In the genomic region with DNA sequence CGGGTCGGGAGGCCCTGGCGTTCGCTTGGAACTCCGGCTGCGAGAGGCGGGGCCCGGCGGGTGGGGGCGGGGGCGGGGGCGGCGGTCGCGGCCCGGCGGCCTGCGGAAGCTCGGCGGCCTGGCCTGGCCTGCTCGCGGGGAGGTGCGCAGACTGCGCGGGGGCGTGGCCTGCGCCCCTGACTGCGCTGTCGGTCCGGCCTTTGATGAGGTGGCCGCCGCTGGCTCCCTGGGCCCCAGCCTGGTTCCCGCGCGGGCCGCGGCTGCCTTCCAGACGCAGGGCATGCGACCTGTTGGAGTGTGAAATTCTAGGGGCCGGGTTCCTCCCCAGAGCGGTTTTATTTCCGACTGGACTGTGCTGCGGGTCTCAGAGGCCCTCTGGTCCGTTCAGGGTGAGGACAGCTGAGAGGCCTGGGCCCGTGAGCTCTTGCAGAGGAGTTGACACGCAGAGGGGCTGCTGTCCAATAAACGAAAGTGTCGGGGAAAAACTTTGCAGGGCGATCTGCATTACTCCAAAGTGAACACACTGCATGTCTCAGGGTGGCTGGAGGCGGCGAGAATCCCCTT, we compare ENCODE assay signal across 8 cellular contexts. TPM values are rescaled to one million over a fixed set of nuclear protein-coding genes. Genes with fewer than 3 reads are reported as not detected.
DNase-seq lines count a peak whose midpoint lies in the region; ATAC-seq and TF ChIP-seq lines count a peak whose summit lies in the region.

No MANE protein-coding gene starts in this region.

- 0 to 2% (median 1%) methylated on average over 6 to 51 of the region's 51 CpGs for WGBS in adrenal gland, 4 donors
- WGBS in heart right ventricle, 2 donors: 0 to 1% methylated on average over 51 of the region's 51 CpGs

- no peaks in the 10 kb centered on the region for H3K9me3 ChIP-seq in adrenal gland (replicated peaks in 1 of 3)
- H3K9me3 ChIP-seq in heart right ventricle: no peaks in the 10 kb centered on the region

- in situ Hi-C loops in G401 (cut with HindIII; ENCODE audit: low sequenced_read_pairs): no loop called here

- H3K27me3 ChIP-seq in adrenal gland (no peaks in the 10 kb centered on the region), heart right ventricle (no peaks in the 10 kb centered on the region)

- TF ChIP-seq CTCF in adrenal gland (IDR thresholded peaks at IDR 0.05) (peak in 1 of 6 experiments; percentile 15), heart right ventricle (IDR thresholded peaks at IDR 0.05) (no peak)

- intact Hi-C loops in adrenal gland (cut with DNase I): no loop called here
- intact Hi-C loops in heart right ventricle (cut with DNase I): loop anchor here in 5 of 10 donors (1.0 to 10.0 kb wide), 6 partner anchors 20 to 156 kb away; a partner anchor contains a TSS
- intact Hi-C loops in posterior vena cava (cut with DNase I): no loop called here

- H3K4me1 ChIP-seq in adrenal gland (replicated peaks in 1 of 2) (peaks cover 13 to 33% of the 10 kb centered on the region in 2 donors), heart right ventricle (peaks cover 10 to 48% (median 36%) of the 10 kb centered on the region in 9 donors)

- peak overlapping the region; percentile 81 for H3K4me3 ChIP-seq in Jurkat, Clone E6-1 (ENCODE audit: low read length)
- peak overlapping the region; percentile 48 to 96 (median 84) for H3K4me3 ChIP-seq in adrenal gland
- H3K4me3 ChIP-seq in heart right ventricle: peak overlapping the region; percentile 74 to 100 (median 99)

- H3K36me3 ChIP-seq in adrenal gland (replicated peaks in 1 of 2) (peaks cover 0 to 11% of the 10 kb centered on the region in 2 donors), heart right ventricle (peaks cover 0 to 20% (median 9%) of the 10 kb centered on the region in 9 donors)

- DNase-seq in G401 (ENCODE audit: low spot score) (peak; percentile 54), SKM-1 treated with dmso at 0.1 percent for 144 hours (lab: John Stamatoyannopoulos, UW; ENCODE audit: unreplicated experiment) (peak; percentile 60), adrenal gland (peak; percentile 84 to 93 (median 88)), heart right ventricle (peak; percentile 78 to 87), posterior vena cava (ENCODE audit: low spot score) (peak; percentile 95), ureter (ENCODE audit: low spot score) (peak; percentile 70)
- DNase-seq in Jurkat, Clone E6-1 (ENCODE audit: low read depth, low spot score): peak; percentile 32

- TF ChIP-seq POLR2A in adrenal gland (IDR thresholded peaks at IDR 0.05): peak in 1 of 2 donors; percentile 26

- ATAC-seq in GM21723 (IDR thresholded peaks at IDR 0.05; ENCODE audit: unreplicated experiment) (peak; percentile 80), heart right ventricle (peak; percentile 84 to 95 (median 92))

- H3K27ac ChIP-seq in adrenal gland: peak overlapping the region; percentile 90 to 100 (median 97)
- H3K27ac ChIP-seq in heart right ventricle: peak overlapping the region; percentile 93 to 100 (median 99)

RNA-seq across cellular contexts. Expression of a gene that starts 0.6 kb away (rescaled TPM):
- total RNA-seq in G401 (2014; rRNA removed; shearing (Covaris generic)): 92.4 and 108 TPM in 2 replicates
- 73.4 TPM for polyA plus RNA-seq in Jurkat, Clone E6-1 (2012; ENCODE audit: insufficient read depth, insufficient read length)
- 10 to 100 TPM; 48.4 to 100.0 (median 73.8) TPM for total RNA-seq in adrenal gland
- polyA plus RNA-seq in adrenal gland: 100 to 1,000 TPM in 1 of 3 donors, 10 to 100 TPM in 2; 52.7 to 126 (median 58.1) TPM
- total RNA-seq in heart right ventricle: 10 to 100 TPM; 47.6 to 69.7 (median 59.2) TPM
- 10 to 100 TPM; 25.5 to 97.4 TPM for polyA plus RNA-seq in heart right ventricle
- total RNA-seq in posterior vena cava: 10 to 100 TPM; 72.9 to 88.1 TPM
- total RNA-seq in ureter: 71.7 TPM

RNA-seq across cellular contexts. Expression of a gene that starts 13.1 kb away (rescaled TPM):
- total RNA-seq in G401 (2014; rRNA removed; shearing (Covaris generic)): not detected in 2 replicates
- polyA plus RNA-seq in Jurkat, Clone E6-1 (2012; ENCODE audit: insufficient read depth, insufficient read length): 6.0 TPM
- total RNA-seq in adrenal gland (1 to 10 TPM; 1.9 to 8.2 (median 4.4) TPM), heart right ventricle (under 1 TPM in 6 of 10 donors, not detected in 4; 0.37 to 0.85 (median 0.57) TPM), posterior vena cava (1 to 10 TPM in 1 of 2 donors, under 1 TPM in 1; 0.46 to 1.4 TPM), ureter (52.9 TPM)
- polyA plus RNA-seq in adrenal gland (1 to 10 TPM; 1.4 to 6.4 (median 5.4) TPM), heart right ventricle (under 1 TPM; 0.23 to 0.51 TPM)

RNA-seq across cellular contexts. Expression of a gene that starts 19.7 kb away (rescaled TPM):
- 178 and 244 TPM in 2 replicates for total RNA-seq in G401 (2014; rRNA removed; shearing (Covaris generic))
- 208 TPM for polyA plus RNA-seq in Jurkat, Clone E6-1 (2012; ENCODE audit: insufficient read depth, insufficient read length)
- total RNA-seq in adrenal gland (10 to 100 TPM; 50.1 to 78.9 (median 59.9) TPM), heart right ventricle (10 to 100 TPM; 28.4 to 46.1 (median 33.0) TPM), posterior vena cava (10 to 100 TPM; 38.8 to 41.6 TPM), ureter (61.7 TPM)
- polyA plus RNA-seq in adrenal gland (100 to 1,000 TPM in 1 of 3 donors, 10 to 100 TPM in 2; 51.0 to 107 (median 54.7) TPM), heart right ventricle (10 to 100 TPM; 34.7 to 72.6 TPM)

RNA-seq across cellular contexts. Expression of a gene that starts 48.5 kb away (rescaled TPM):
- total RNA-seq in G401 (2014; rRNA removed; shearing (Covaris generic)): 20.4 and 23.3 TPM in 2 replicates
- 14.4 TPM for polyA plus RNA-seq in Jurkat, Clone E6-1 (2012; ENCODE audit: insufficient read depth, insufficient read length)
- total RNA-seq in adrenal gland (10 to 100 TPM in 6 of 8 donors, 1 to 10 TPM in 2; 3.1 to 29.2 (median 17.9) TPM), heart right ventricle (10 to 100 TPM in 1 of 10 donors, 1 to 10 TPM in 9; 4.5 to 11.5 (median 6.8) TPM), posterior vena cava (10 to 100 TPM; 15.6 to 15.7 TPM), ureter (39.3 TPM)
- polyA plus RNA-seq in adrenal gland (10 to 100 TPM in 2 of 3 donors, 1 to 10 TPM in 1; 6.1 to 83.7 (median 72.5) TPM), heart right ventricle (10 to 100 TPM; 12.6 to 15.4 TPM)

RNA-seq across cellular contexts. Expression of a gene that starts 58.6 kb away (rescaled TPM):
- 157 and 165 TPM in 2 replicates for total RNA-seq in G401 (2014; rRNA removed; shearing (Covaris generic))
- polyA plus RNA-seq in Jurkat, Clone E6-1 (2012; ENCODE audit: insufficient read depth, insufficient read length): 97.4 TPM
- total RNA-seq in adrenal gland (100 to 1,000 TPM; 119 to 174 (median 133) TPM), heart right ventricle (10 to 100 TPM; 54.5 to 82.5 (median 68.8) TPM), posterior vena cava (10 to 100 TPM; 76.4 to 85.3 TPM), ureter (102 TPM)
- polyA plus RNA-seq in adrenal gland (10 to 100 TPM; 66.8 to 89.0 (median 79.0) TPM), heart right ventricle (10 to 100 TPM; 32.4 to 79.8 TPM)

Comparison
In these comparisons a context has a peak if more than half of its experiments do, and no peak if none do; other contexts are left out.
1. Peak in every context shown above with its lines: DNase-seq, ATAC-seq, H3K4me3 ChIP-seq and H3K27ac ChIP-seq.
2. DNase-seq: peak in every context shown above with its lines; median percentile 95 in posterior vena cava; 88 in adrenal gland; 82 in heart right ventricle; 70 in ureter; 60 in SKM-1 treated with dmso at 0.1 percent for 144 hours; 54 in G401; 32 in Jurkat, Clone E6-1.